ENCODE assay signal across 23 cellular contexts in the genomic region with DNA sequence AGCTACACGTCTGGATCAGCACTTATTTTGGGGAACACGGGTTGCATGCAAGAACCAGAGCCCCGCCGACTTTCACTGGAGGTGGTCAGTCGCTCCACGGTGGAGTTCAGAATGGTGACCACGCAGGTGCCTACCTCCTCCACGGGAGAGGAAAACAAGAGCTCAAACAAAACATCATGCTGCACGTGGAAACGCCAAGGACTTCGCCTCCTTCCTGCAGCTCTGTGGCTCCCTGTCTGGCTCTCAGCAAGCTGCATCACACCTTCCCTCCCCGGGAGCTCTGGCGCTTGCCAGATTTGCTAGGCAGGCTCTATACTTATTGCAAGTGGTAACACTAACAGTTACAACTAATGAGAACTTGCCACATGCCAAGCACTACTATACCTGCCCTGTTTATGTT. TPM values are rescaled to one million over a fixed set of nuclear protein-coding genes. Genes with fewer than 3 reads are reported as not detected.
DNase-seq lines count a peak whose midpoint lies in the region; ATAC-seq, FAIRE-seq and TF ChIP-seq lines count a peak whose summit lies in the region.
"Had no signal": no experiment of that assay in that cellular context is flagged by ENCODE, and none has a peak within 500 bp of the region (broad histone marks: within the 10 kb centered on the region; RNA-seq: fewer than 3 reads in every experiment).

No MANE protein-coding gene starts in this region.

- no peaks in the 10 kb centered on the region for H3K23me2 ChIP-seq in H1 (ENCODE audit: low read depth, low read length)

- no peak overlapping the region for H3K4me3 ChIP-seq in H1 (ENCODE audit: extremely low read depth in 1 of 4, insufficient read depth in 2 of 4, low read depth in 3 of 4, low read length in 4 of 4)
- H3K4me3 ChIP-seq in mesenchymal stem cell (ENCODE audit: insufficient read depth in 1 of 2, low read depth in 1 of 2, low read length in 2 of 2), result no peak overlapping the region
- H3K4me3 ChIP-seq: BLaER1, GM23248, HAP-1 had no signal

- H4K91ac ChIP-seq in H1 (replicated peaks; ENCODE audit: insufficient read length, low read length), result no peak overlapping the region
- no peak overlapping the region for H4K91ac ChIP-seq in mesenchymal stem cell (ENCODE audit: low read length)

- H2BK12ac ChIP-seq in H1 (ENCODE audit: low read depth, low read length) (no peak overlapping the region; the same call in 1 of the 2 replicates), mesenchymal stem cell (ENCODE audit: low read length in 2 of 2) (no peak overlapping the region)

- no peak overlapping the region for H3K23ac ChIP-seq in H1 (ENCODE audit: insufficient read length)
- no peak overlapping the region for H3K23ac ChIP-seq in mesenchymal stem cell (ENCODE audit: low read length in 2 of 2)

- intact Hi-C loops in posterior cingulate gyrus (cut with DNase I), result no loop called here

- peaks cover 1% of the 10 kb centered on the region for H3K9me3 Mint-ChIP-seq in activated naive CD8-positive, alpha-beta T cell treated with anti-CD3 and anti-CD28 coated beads, Interleukin-2, amount 10 ng/mL, durations not matched to agents 7 days and 5 days
- peaks cover 6% of the 10 kb centered on the region for H3K9me3 Mint-ChIP-seq in activated naive CD8-positive, alpha-beta T cell treated with anti-CD3 and anti-CD28 coated beads, Interleukin-2, amount 50 U/mL, for 24 hours
- no peaks in the 10 kb centered on the region for H3K9me3 Mint-ChIP-seq in type B pancreatic cell
- H3K9me3 Mint-ChIP-seq: HFFc6 had no signal

- no peak overlapping the region for H3K27ac ChIP-seq in H1 (ENCODE audit: low read depth, low read length)
- H3K27ac ChIP-seq in mesenchymal stem cell (ENCODE audit: low read length, poor library complexity, severe bottlenecking), result no peak overlapping the region
- H3K27ac ChIP-seq: 22Rv1, BLaER1, C4-2B had no signal

- H3K18ac ChIP-seq in H1 (ENCODE audit: extremely low read depth, low read length), result no peak overlapping the region
- H3K18ac ChIP-seq in mesenchymal stem cell (ENCODE audit: low read depth in 1 of 2, low read length in 2 of 2), result no peak overlapping the region

- H3K36me3 ChIP-seq in H1 (ENCODE audit: control insufficient read depth in 2 of 4, insufficient read depth in 4 of 4, low read length in 3 of 4) (no peaks in the 10 kb centered on the region; a peak in 1 of 8 replicates), mesenchymal stem cell (ENCODE audit: control insufficient read depth in 1 of 2, insufficient read depth in 2 of 2, low read depth in 1 of 2, low read length in 2 of 2) (peaks cover 4 to 14% of the 10 kb centered on the region in 2 experiments)
- H3K36me3 ChIP-seq: BLaER1, HAP-1 had no signal

- H3K56ac ChIP-seq in H1 (replicated peaks; ENCODE audit: insufficient read length, low read depth, low read length), result no peak overlapping the region

- H2BK15ac ChIP-seq in H1 (ENCODE audit: low read length), result no peak overlapping the region
- H2BK15ac ChIP-seq in mesenchymal stem cell (ENCODE audit: low read depth, poor library complexity, severe bottlenecking), result no peak overlapping the region

- H3K4me1 Mint-ChIP-seq in activated naive CD8-positive, alpha-beta T cell treated with anti-CD3 and anti-CD28 coated beads, Interleukin-2, amount 10 ng/mL, durations not matched to agents 7 days and 5 days, result peaks cover 30% of the 10 kb centered on the region
- peaks cover 29% of the 10 kb centered on the region for H3K4me1 Mint-ChIP-seq in activated naive CD8-positive, alpha-beta T cell treated with anti-CD3 and anti-CD28 coated beads, Interleukin-2, amount 50 U/mL, for 24 hours
- no peaks in the 10 kb centered on the region for H3K4me1 Mint-ChIP-seq in type B pancreatic cell (ENCODE audit: unreplicated experiment)

- H3K79me2 ChIP-seq in H1 (ENCODE audit: control insufficient read depth in 1 of 2, insufficient read depth in 2 of 2, low read length in 2 of 2), result no peaks in the 10 kb centered on the region

- TF ChIP-seq EP300 in H1 (IDR thresholded peaks at IDR 0.05; ENCODE audit: borderline replicate concordance in 1 of 2, low read depth in 2 of 2, low read length in 2 of 2), result no peak

- H3K27me3 ChIP-seq in H1 (replicated peaks in 1 of 4; ENCODE audit: control insufficient read depth in 3 of 4, extremely low read depth in 1 of 4, insufficient read depth in 3 of 4, low read length in 3 of 4) (no peaks in the 10 kb centered on the region; a peak in 1 of 7 replicates), mesenchymal stem cell (ENCODE audit: control insufficient read depth in 1 of 2, insufficient read depth in 1 of 2, low read length in 2 of 2) (no peaks in the 10 kb centered on the region)
- H3K27me3 ChIP-seq: BLaER1 had no signal

- peak overlapping the region; percentile 32 for H3K27ac Mint-ChIP-seq in activated naive CD8-positive, alpha-beta T cell treated with anti-CD3 and anti-CD28 coated beads, Interleukin-2, amount 10 ng/mL, durations not matched to agents 7 days and 5 days
- no peak overlapping the region for H3K27ac Mint-ChIP-seq in activated naive CD8-positive, alpha-beta T cell treated with anti-CD3 and anti-CD28 coated beads, Interleukin-2, amount 50 U/mL, for 24 hours
- no peak overlapping the region for H3K27ac Mint-ChIP-seq in type B pancreatic cell
- H3K27ac Mint-ChIP-seq: B cell; CD4-positive, CD25-positive, alpha-beta regulatory T cell; CD8-positive, alpha-beta T cell had no signal

- no peak for FAIRE-seq in H1 (lab: Jason Lieb, UNC)
- FAIRE-seq: A204.1, G401.6, GM12892 had no signal

- H2BK120ac ChIP-seq in H1 (replicated peaks; ENCODE audit: low read depth, low read length) (no peak overlapping the region), mesenchymal stem cell (ENCODE audit: low read depth, low read length) (no peak overlapping the region)

- H3K9me3 ChIP-seq in H1 (ENCODE audit: insufficient read depth in 2 of 2, low read depth in 1 of 2, low read length in 1 of 2) (no peaks in the 10 kb centered on the region), mesenchymal stem cell (ENCODE audit: control insufficient read depth, low read length) (no peaks in the 10 kb centered on the region)
- H3K9me3 ChIP-seq: BLaER1, Caco-2, HAP-1 had no signal

- H3K4ac ChIP-seq in H1 (replicated peaks; ENCODE audit: insufficient read length, low read depth, low read length) (no peak overlapping the region), mesenchymal stem cell (ENCODE audit: low read depth in 1 of 2, low read length in 2 of 2) (no peak overlapping the region)

- peaks cover 3% of the 10 kb centered on the region for H3K36me3 Mint-ChIP-seq in activated naive CD8-positive, alpha-beta T cell treated with anti-CD3 and anti-CD28 coated beads, Interleukin-2, amount 10 ng/mL, durations not matched to agents 7 days and 5 days
- no peaks in the 10 kb centered on the region for H3K36me3 Mint-ChIP-seq in activated naive CD8-positive, alpha-beta T cell treated with anti-CD3 and anti-CD28 coated beads, Interleukin-2, amount 50 U/mL, for 24 hours (ENCODE audit: low read depth)
- no peaks in the 10 kb centered on the region for H3K36me3 Mint-ChIP-seq in type B pancreatic cell
- H3K36me3 Mint-ChIP-seq: CD4-positive, CD25-positive, alpha-beta regulatory T cell; CD8-positive, alpha-beta T cell had no signal

- TF ChIP-seq POLR2A in H1 (IDR thresholded peaks at IDR 0.05; ENCODE audit: control extremely low read depth in 1 of 2, low read depth in 2 of 2, low read length in 2 of 2), result no peak

- no peak overlapping the region for H2BK20ac ChIP-seq in H1 (ENCODE audit: low read length)

- H3K14ac ChIP-seq in H1 (ENCODE audit: insufficient read length), result no peak overlapping the region
- H3K14ac ChIP-seq in mesenchymal stem cell (ENCODE audit: low read length in 2 of 2), result no peak overlapping the region

- H2BK5ac ChIP-seq in H1 (ENCODE audit: low read depth, low read length) (no peak overlapping the region), mesenchymal stem cell (ENCODE audit: low read depth, low read length, poor library complexity, severe bottlenecking) (no peak overlapping the region)

- H3K9ac ChIP-seq in H1 (replicated peaks in 1 of 4; ENCODE audit: extremely low read depth in 1 of 4, low read depth in 3 of 4, low read length in 3 of 4), result no peak overlapping the region
- no peak overlapping the region for H3K9ac ChIP-seq in mesenchymal stem cell (ENCODE audit: low read length)
- H3K9ac ChIP-seq: BLaER1, GM23248 had no signal

- no peak for DNase-seq in activated naive CD8-positive, alpha-beta T cell treated with anti-CD3 and anti-CD28 coated beads, Interleukin-2, amount 10 ng/mL, durations not matched to agents 7 days and 5 days
- no peak for DNase-seq in activated naive CD8-positive, alpha-beta T cell treated with anti-CD3 and anti-CD28 coated beads, Interleukin-2, amount 50 U/mL, for 24 hours
- DNase-seq in H1 (ENCODE audit: low read depth in 1 of 2, low spot score in 2 of 2) (no peak), occipital lobe (lab: John Stamatoyannopoulos, UW) (peak; percentile 41), posterior cingulate gyrus (peak in 8 of 10 donors; percentile 36 to 94 (median 64)), GM20000 (ENCODE audit: low spot score) (no peak), type B pancreatic cell (ENCODE audit: extremely low spot score, unreplicated experiment) (no peak), mesenchymal stem cell (no peak)
- DNase-seq: Caco-2; CD4-positive, CD25-positive, alpha-beta regulatory T cell; DMS153; DND-41; GM23248; HFFc6 had no signal

- TF ChIP-seq RAD21 in H1 (IDR thresholded peaks at IDR 0.05 in 1 of 2, conservative IDR thresholded peaks at IDR 0.05 in 1 of 2; ENCODE audit: low read depth in 2 of 2, low read length in 2 of 2), result no peak

- H4K20me1 ChIP-seq in H1 (replicated peaks in 1 of 2; ENCODE audit: control insufficient read depth in 1 of 2, insufficient read depth in 2 of 2, low read length in 2 of 2), result no peaks in the 10 kb centered on the region
- H4K20me1 ChIP-seq: BLaER1 had no signal

- H3K4me2 ChIP-seq in H1 (ENCODE audit: insufficient read depth in 1 of 2, low read depth in 2 of 2, low read length in 2 of 2) (no peak overlapping the region), mesenchymal stem cell (ENCODE audit: low read length, poor library complexity, severe bottlenecking) (no peak overlapping the region)
- H3K4me2 ChIP-seq: BLaER1 had no signal

- no peak overlapping the region for H4K5ac ChIP-seq in H1 (ENCODE audit: insufficient read length, low read depth, low read length)

- H2AFZ ChIP-seq in H1 (ENCODE audit: low read length) (no peak overlapping the region), mesenchymal stem cell (ENCODE audit: low read depth, low read length) (no peak overlapping the region)
- H2AFZ ChIP-seq: GM23248 had no signal

- TF ChIP-seq CTCF in H1 (IDR thresholded peaks at IDR 0.05; ENCODE audit: control extremely low read depth in 1 of 3, insufficient read depth in 1 of 3, low read depth in 1 of 3, low read length in 3 of 3) (no peak), GM20000 (IDR thresholded peaks at IDR 0.05; ENCODE audit: extremely low read depth, missing control alignments) (no peak), type B pancreatic cell (conservative IDR thresholded peaks at IDR 0.05) (no peak)

- H3K4me1 ChIP-seq in H1 (replicated peaks in 1 of 4; ENCODE audit: control insufficient read depth in 3 of 4, insufficient read depth in 4 of 4, low read length in 3 of 4) (peaks cover 0 to 3% (median under 1%) of the 10 kb centered on the region in 4 experiments; a peak in 2 of 7 replicates), mesenchymal stem cell (ENCODE audit: control insufficient read depth, insufficient read depth, low read depth, low read length) (peaks cover 16% of the 10 kb centered on the region)
- H3K4me1 ChIP-seq: HAP-1 had no signal

- H3K4me3 Mint-ChIP-seq in activated naive CD8-positive, alpha-beta T cell treated with anti-CD3 and anti-CD28 coated beads, Interleukin-2, amount 10 ng/mL, durations not matched to agents 7 days and 5 days, result no peak overlapping the region
- no peak overlapping the region for H3K4me3 Mint-ChIP-seq in activated naive CD8-positive, alpha-beta T cell treated with anti-CD3 and anti-CD28 coated beads, Interleukin-2, amount 50 U/mL, for 24 hours
- H3K4me3 Mint-ChIP-seq in type B pancreatic cell, result no peak overlapping the region
- H3K4me3 Mint-ChIP-seq: B cell; CD4-positive, CD25-positive, alpha-beta regulatory T cell; CD8-positive, alpha-beta T cell; HFFc6 had no signal

- ATAC-seq in activated naive CD8-positive, alpha-beta T cell treated with anti-CD3 and anti-CD28 coated beads, Interleukin-2, amount 10 ng/mL, durations not matched to agents 7 days and 5 days (ENCODE audit: low read depth), result no peak
- no peak for ATAC-seq in activated naive CD8-positive, alpha-beta T cell treated with anti-CD3 and anti-CD28 coated beads, Interleukin-2, amount 50 U/mL, for 24 hours
- ATAC-seq: CD8-positive, alpha-beta T cell had no signal

- WGBS in H1 (ENCODE audit: extremely low coverage in 1 of 2, insufficient coverage in 1 of 2, insufficient read length in 1 of 2, insufficient replicate concordance in 2 of 2, low coverage in 1 of 2, low lambda C conversion rate in 2 of 2, missing lambda C conversion rate in 1 of 2), 2 experiments, result 88% methylated on average over 13 of the region's 13 CpGs; no CpG with 5 or more reads in 1 of the 2 experiments
- WGBS in mesenchymal stem cell, result 95% methylated on average over 13 of the region's 13 CpGs

- H3K79me1 ChIP-seq in H1 (ENCODE audit: low read depth, low read length) (no peaks in the 10 kb centered on the region), mesenchymal stem cell (replicated peaks; ENCODE audit: low read length, poor library complexity, severe bottlenecking) (peaks cover 46% of the 10 kb centered on the region)

- H2AK5ac ChIP-seq in H1 (ENCODE audit: low read depth, low read length), result no peak overlapping the region
- no peak overlapping the region for H2AK5ac ChIP-seq in mesenchymal stem cell (ENCODE audit: low read length, severe bottlenecking)

- CTCF ChIA-PET in H1 (lab: Charles Lee; ENCODE audit: partially characterized antibody), result interaction anchor here (0.7 to 2.4 kb wide), 4 partner anchors 16 to 367 kb away, joined by 3 to 9 read pairs (median 4); no protein-coding TSS in a partner anchor

- peak overlapping the region; percentile 39; the same call in 1 of the 2 replicates for H4K8ac ChIP-seq in H1 (ENCODE audit: extremely low read depth, insufficient read depth, low read length)
- no peak overlapping the region for H4K8ac ChIP-seq in mesenchymal stem cell (ENCODE audit: low read length)

- POLR2A ChIA-PET in activated naive CD8-positive, alpha-beta T cell treated with anti-CD3 and anti-CD28 coated beads, Interleukin-2, amount 10 ng/mL, durations not matched to agents 7 days and 5 days (lab: Charles Lee), result no interaction called here
- POLR2A ChIA-PET in H1 (lab: Charles Lee; ENCODE audit: partially characterized antibody), result no interaction called here

- peaks cover 17% of the 10 kb centered on the region for H3K27me3 Mint-ChIP-seq in activated naive CD8-positive, alpha-beta T cell treated with anti-CD3 and anti-CD28 coated beads, Interleukin-2, amount 10 ng/mL, durations not matched to agents 7 days and 5 days
- H3K27me3 Mint-ChIP-seq in activated naive CD8-positive, alpha-beta T cell treated with anti-CD3 and anti-CD28 coated beads, Interleukin-2, amount 50 U/mL, for 24 hours, result peaks cover 41% of the 10 kb centered on the region
- peaks cover 2% of the 10 kb centered on the region for H3K27me3 Mint-ChIP-seq in type B pancreatic cell

RNA-seq across cellular contexts. Expression of gene GSDME, which starts 26.0 kb away (rescaled TPM):
- 1 to 10 TPM; 2.5 to 3.1 TPM for total RNA-seq in activated naive CD8-positive, alpha-beta T cell treated with anti-CD3 and anti-CD28 coated beads, Interleukin-2, amount 10 ng/mL, durations not matched to agents 7 days and 5 days
- 7.6 and 8.5 TPM in 2 replicates for total RNA-seq in H1 (2021; fragmentation: NEBNext Ultra II Directional; extraction: Animal tissue kit (Norgen Biotek cat#: 25700))
- polyA plus RNA-seq in H1 (2011; rRNA removed), result 5.4 and 6.7 TPM in 2 replicates
- 9.3 TPM for polyA plus RNA-seq in H1 (2011; cell fraction: cytosol; rRNA removed)
- polyA plus RNA-seq in H1 (2011; cell fraction: nucleus; rRNA removed), result 7.5 TPM
- polyA plus RNA-seq in H1 (2012, experiment 1 of 2), result 7.0 to 10.0 TPM (median 8.1 TPM) in 4 replicates
- 3.9 TPM for polyA plus RNA-seq in H1 (2012, experiment 2 of 2)
- polyA plus RNA-seq in H1 (2013, experiment 1 of 2), result 4.4 TPM
- 3.2 TPM for polyA plus RNA-seq in H1 (2013, experiment 2 of 2)
- 15.1 and 17.2 TPM in 2 replicates for polyA minus RNA-seq in H1 (2011; rRNA and poly(A)+ RNA removed)
- polyA minus RNA-seq in H1 (2011; cell fraction: cytosol; rRNA and poly(A)+ RNA removed), result 6.8 TPM
- polyA minus RNA-seq in H1 (2011; cell fraction: nucleus; rRNA and poly(A)+ RNA removed), result 8.1 TPM
- 38.2 TPM for total RNA-seq in occipital lobe
- total RNA-seq in type B pancreatic cell (ENCODE audit: low replicate concordance), result 5.6 and 10.8 TPM in 2 replicates
- polyA plus RNA-seq in mesenchymal stem cell (2013, experiment 1 of 2), result 21.3 TPM
- polyA plus RNA-seq in mesenchymal stem cell (2013, experiment 2 of 2), result 21.1 TPM
- total RNA-seq: CD4-positive, CD25-positive, alpha-beta regulatory T cell; CD8-positive, alpha-beta T cell had no signal

Comparison
In these comparisons a context has a peak if more than half of its experiments do, and no peak if none do; other contexts are left out.
1. DNase-seq: peak in occipital lobe (single experiment) and posterior cingulate gyrus (8 of 10); none in activated naive CD8-positive, alpha-beta T cell treated with anti-CD3 and anti-CD28 coated beads, Interleukin-2, amount 10 ng/mL, durations not matched to agents 7 days and 5 days (single experiment), activated naive CD8-positive, alpha-beta T cell treated with anti-CD3 and anti-CD28 coated beads, Interleukin-2, amount 50 U/mL, for 24 hours (single experiment), H1 (0 of 2), GM20000 (single experiment), type B pancreatic cell (single experiment) and mesenchymal stem cell (single experiment).